9 cellular contexts compared by ENCODE assay signal in genomic region chr11:70567680-70568503, GRCh38.
A peak's percentile ranks its signal among the peaks of the same experiment; 100 is the strongest.
DNase-seq lines count a peak whose midpoint lies in the region; ATAC-seq and TF ChIP-seq lines count a peak whose summit lies in the region.
"Had no signal": no experiment of that assay in that cellular context is flagged by ENCODE, and none has a peak within 500 bp of the region (broad histone marks: within the 10 kb centered on the region; RNA-seq: fewer than 3 reads in every experiment).

No MANE protein-coding gene starts in this region.

- intact Hi-C loops in A673 (cut with micrococcal nuclease; ENCODE audit: unreplicated experiment) = no loop called here

- H3K27ac ChIP-seq in A673 (ENCODE audit: low read depth, low read length, poor library complexity, severe bottlenecking) = peak overlapping the region; percentile 7

- POLR2A ChIA-PET in A673 (lab: Charles Lee; ENCODE audit: low non-redundant PET) = no interaction called here
- POLR2A ChIA-PET in T-cell (lab: Charles Lee) = interaction anchor here in 1 of 2 donors (0.7 kb wide), 1 partner anchor 683 kb away, joined by 5 read pairs; no protein-coding TSS in a partner anchor

- no TSS peak for BruUV-seq in A673 (replicated peaks; lab: Mats Ljungman, UMichigan)

- peaks cover 35 to 46% of the 10 kb centered on the region in 2 donors for H3K27me3 Mint-ChIP-seq in T-cell

- H3K36me3 ChIP-seq in A673 (ENCODE audit: insufficient read depth, low read length, poor library complexity, severe bottlenecking) = no peaks in the 10 kb centered on the region

- H3K9me3 Mint-ChIP-seq in T-cell = no peaks in the 10 kb centered on the region

- no peaks in the 10 kb centered on the region for H3K27me3 ChIP-seq in A673 (replicated peaks; ENCODE audit: insufficient read depth, low read depth, low read length, poor library complexity)

- no peaks in the 10 kb centered on the region for H3K9me3 ChIP-seq in A673 (ENCODE audit: low read depth, low read length, poor library complexity, severe bottlenecking)

- H3K4me3 ChIP-seq in A673 (ENCODE audit: low read depth, low read length, poor library complexity, severe bottlenecking) (peak overlapping the region; percentile 34), epithelial cell of esophagus (ENCODE audit: low read length) (peak overlapping the region; percentile 21)

- H3K27ac Mint-ChIP-seq in T-cell = no peak overlapping the region

- TF ChIP-seq CTCF in A673 (conservative IDR thresholded peaks at IDR 0.05; ENCODE audit: low read depth, low read length) (no peak), epithelial cell of esophagus (IDR thresholded peaks at IDR 0.05; ENCODE audit: insufficient read depth, low read depth, low read length, missing control alignments) (no peak), GM10266 (IDR thresholded peaks at IDR 0.05; ENCODE audit: control insufficient read depth, insufficient read depth, low read depth, missing control alignments) (no peak)

- H3K4me1 Mint-ChIP-seq in T-cell = peaks cover 0 to 6% (median 5%) of the 10 kb centered on the region in 3 donors

- ATAC-seq in T-cell (replicated peaks in 1 of 4) (no peak), HG03520 (IDR thresholded peaks at IDR 0.05; ENCODE audit: unreplicated experiment) (no peak)

- DNase-seq in A673 (ENCODE audit: low spot score) = peak; percentile 58
- peak; percentile 58 for DNase-seq in NCI-H2227 (lab: John Stamatoyannopoulos, UW; ENCODE audit: unreplicated experiment)
- DNase-seq in epithelial cell of esophagus (ENCODE audit: low read depth) = peak; percentile 32
- DNase-seq in myocyte (ENCODE audit: low read depth) = peak; percentile 45
- no peak for DNase-seq in RPMI8226
- no peak for DNase-seq in GM10266 (ENCODE audit: extremely low spot score)
- DNase-seq in T-cell = no peak
- DNase-seq: stimulated activated CD4-positive, alpha-beta T cell treated with anti-CD3 and anti-CD28 coated beads, Interleukin-1b, Interleukin-23, amount 100 ng/mL, for 48 hours had no signal

- peaks cover 4% of the 10 kb centered on the region for H3K4me1 ChIP-seq in A673 (ENCODE audit: insufficient read depth, low read length, poor library complexity, severe bottlenecking)

- peak overlapping the region in 1 of 3 donors; percentile 10 for H3K4me3 Mint-ChIP-seq in T-cell

- CTCF ChIA-PET in A673 (lab: Charles Lee) (interaction anchor here (0.6 kb wide), 2 partner anchors 11 to 99 kb away, joined by 3 read pairs; no protein-coding TSS in a partner anchor), T-cell (lab: Charles Lee) (no interaction called here)

- no peaks in the 10 kb centered on the region for H3K36me3 Mint-ChIP-seq in T-cell

Comparison
In these comparisons a context has a peak if more than half of its experiments do, and no peak if none do; other contexts are left out.
1. DNase-seq: peak in A673 (single experiment), NCI-H2227 (single experiment), epithelial cell of esophagus (single experiment) and myocyte (single experiment); none in RPMI8226 (single experiment), GM10266 (single experiment) and T-cell (0 of 34).